Comparison of ENCODE assay signal across 13 cellular contexts in the genomic region with DNA sequence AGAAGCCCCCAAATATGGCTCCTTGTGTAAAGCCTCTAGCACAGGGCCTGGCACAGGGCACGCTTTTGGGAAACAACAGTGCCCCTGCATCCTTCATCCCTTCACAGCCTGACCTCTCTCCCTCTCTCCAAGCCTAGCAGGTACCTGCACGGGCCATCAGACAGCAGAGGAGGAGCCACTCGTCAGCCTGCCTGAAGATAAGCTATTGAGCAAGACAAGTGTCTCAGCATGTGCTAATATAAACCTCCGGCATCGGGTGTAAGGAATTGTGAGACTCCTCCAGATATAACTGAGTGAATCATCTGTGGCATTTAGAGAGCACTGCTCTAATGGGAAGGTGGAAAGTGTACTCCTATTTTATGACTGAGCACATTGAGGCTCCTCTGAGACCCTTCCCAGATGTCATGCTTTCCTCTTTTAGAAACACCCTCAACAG. TPM values are rescaled to one million over a fixed set of nuclear protein-coding genes. Genes with fewer than 3 reads are reported as not detected.
A peak's percentile ranks its signal among the peaks of the same experiment; 100 is the strongest.
DNase-seq lines count a peak whose midpoint lies in the region; ATAC-seq and TF ChIP-seq lines count a peak whose summit lies in the region.
"Had no signal": no experiment of that assay in that cellular context is flagged by ENCODE, and none has a peak within 500 bp of the region (broad histone marks: within the 10 kb centered on the region; RNA-seq: fewer than 3 reads in every experiment).

No MANE protein-coding gene starts in this region.

- no peaks in the 10 kb centered on the region for H3K36me3 ChIP-seq in upper lobe of left lung
- H3K36me3 ChIP-seq: SJCRH30 had no signal

- peaks cover 0 to 5% (median 0%) of the 10 kb centered on the region in 4 donors for H3K4me1 ChIP-seq in upper lobe of left lung

- no peaks in the 10 kb centered on the region for H3K27me3 ChIP-seq in upper lobe of left lung
- H3K27me3 ChIP-seq: SJCRH30 had no signal

- TF ChIP-seq EP300 in upper lobe of left lung (IDR thresholded peaks at IDR 0.05) = no peak

- TF ChIP-seq CTCF in astrocyte of the spinal cord (IDR thresholded peaks at IDR 0.05; ENCODE audit: low read depth, low read length) (no peak), upper lobe of left lung (IDR thresholded peaks at IDR 0.05) (no peak)

- TF ChIP-seq POLR2A in upper lobe of left lung (IDR thresholded peaks at IDR 0.05) = no peak

- in situ Hi-C loops in astrocyte of the spinal cord (cut with HindIII; ENCODE audit: low sequenced_read_pairs) = no loop called here
- in situ Hi-C loops in G401 (cut with HindIII; ENCODE audit: low sequenced_read_pairs) = no loop called here

- H3K4me3 ChIP-seq in astrocyte of the spinal cord (ENCODE audit: low read depth, low read length) (no peak overlapping the region), upper lobe of left lung (no peak overlapping the region)
- H3K4me3 ChIP-seq: SJCRH30 had no signal

- H3K9me3 ChIP-seq in upper lobe of left lung = no peaks in the 10 kb centered on the region
- H3K9me3 ChIP-seq: SJCRH30 had no signal

- ATAC-seq in HG03521 (IDR thresholded peaks at IDR 0.05; ENCODE audit: unreplicated experiment) (no peak), upper lobe of left lung (ENCODE audit: low FRiP score in 2 of 2) (no peak)

- DNase-seq in A172 (ENCODE audit: low spot score) (peak; percentile 79), HPDE6-E6E7 (ENCODE audit: extremely low spot score) (peak; percentile 86), astrocyte of the spinal cord (ENCODE audit: low read depth, low spot score) (peak; percentile 24), iris pigment epithelial cell (ENCODE audit: low read depth) (peak; percentile 92), G401 (ENCODE audit: low spot score) (no peak), T-helper 2 cell (no peak), upper lobe of left lung (no peak)
- DNase-seq: SJCRH30; stimulated activated CD4-positive, alpha-beta T cell treated with anti-CD3 and anti-CD28 coated beads, Interleukin-4, amount 100 ng/mL, for 24 hours had no signal

- 62 to 77% methylated on average over 5 of the region's 5 CpGs for WGBS in upper lobe of left lung, 2 donors

- H3K27ac ChIP-seq in upper lobe of left lung = no peak overlapping the region
- H3K27ac ChIP-seq: KMS-11, SJCRH30 had no signal

RNA-seq across cellular contexts. Expression of a gene that starts 38.3 kb away (rescaled TPM):
- total RNA-seq in A172 (2014; rRNA removed; shearing (Covaris generic)) = 0.10 and 1.0 TPM in 2 replicates
- total RNA-seq in G401 (2014; rRNA removed; shearing (Covaris generic)) = 0.64 and 1.2 TPM in 2 replicates
- total RNA-seq in upper lobe of left lung = 10 to 100 TPM; 10.2 to 69.1 (median 22.7) TPM
- total RNA-seq: B cell, H1 had no signal

Comparison
In these comparisons a context has a peak if more than half of its experiments do, and no peak if none do; other contexts are left out.
1. DNase-seq: peak in A172 (single experiment), HPDE6-E6E7 (single experiment), astrocyte of the spinal cord (single experiment) and iris pigment epithelial cell (single experiment); none in G401 (single experiment), T-helper 2 cell (0 of 5) and upper lobe of left lung (0 of 2).